Comparison of ENCODE assay signal across 8 cellular contexts in genomic region chr5:95619518-95620029, GRCh38. TPM values are rescaled to one million over a fixed set of nuclear protein-coding genes. Genes with fewer than 3 reads are reported as not detected.
DNase-seq lines count a peak whose midpoint lies in the region; ATAC-seq, FAIRE-seq and TF ChIP-seq lines count a peak whose summit lies in the region.

No MANE protein-coding gene starts in this region.

- DNase-seq in activated CD4-positive, alpha-beta T cell treated with anti-CD3 and anti-CD28 coated beads, Interleukin-2, amount 10 ng/mL, durations not matched to agents 24 days and 14 days, result no peak
- DNase-seq in activated CD4-positive, alpha-beta T cell treated with anti-CD3 and anti-CD28 coated beads, Interleukin-2, amount 50 U/mL, for 1 hour, result no peak
- DNase-seq in GM12878 (ENCODE audit: low read depth, low spot score), result no peak
- DNase-seq in right lobe of liver, result no peak
- DNase-seq in HEK293T (ENCODE audit: extremely low spot score), result no peak
- DNase-seq in stimulated activated CD8-positive, alpha-beta memory T cell treated with anti-CD3 and anti-CD28 coated beads, Interleukin-4, amount 100 ng/mL, for 48 hours, result no peak
- no peak for DNase-seq in kidney glomerular epithelial cell (lab: John Stamatoyannopoulos, UW)

- peaks cover 20% of the 10 kb centered on the region for H3K4me1 ChIP-seq in GM12878 (ENCODE audit: control insufficient read depth, insufficient read depth, low read length)
- H3K4me1 ChIP-seq in right lobe of liver, result peaks cover 0 to 20% (median 4%) of the 10 kb centered on the region in 4 donors
- H3K4me1 ChIP-seq in thymus (ENCODE audit: control insufficient read depth, insufficient read depth, low read length), result peaks cover 21% of the 10 kb centered on the region

- CTCF ChIA-PET in GM12878 (lab: Yijun Ruan, JAX), result no interaction called here
- CTCF ChIA-PET in HEK293T (lab: Yijun Ruan, JAX), result no interaction called here

- no TSS peak for BruUV-seq in GM12878 (replicated peaks; lab: Mats Ljungman, UMichigan)

- H3K27ac Mint-ChIP-seq in activated CD4-positive, alpha-beta T cell treated with anti-CD3 and anti-CD28 coated beads, Interleukin-2, amount 10 ng/mL, durations not matched to agents 24 days and 14 days, result peak overlapping the region; percentile 67

- no peaks in the 10 kb centered on the region for H4K20me1 ChIP-seq in GM12878 (ENCODE audit: control insufficient read depth, insufficient read depth)

- H3K27me3 ChIP-seq in GM12878 (replicated peaks in 1 of 2; ENCODE audit: control insufficient read depth in 2 of 2, insufficient read depth in 2 of 2, low read length in 1 of 2) (peaks cover 0 to 2% of the 10 kb centered on the region in 2 experiments; a peak in 1 of 4 replicates), right lobe of liver (no peaks in the 10 kb centered on the region), thymus (ENCODE audit: control insufficient read depth, insufficient read depth) (peaks cover 3% of the 10 kb centered on the region)

- no peak for TF ChIP-seq EP300 in GM12878 (IDR thresholded peaks at IDR 0.05; ENCODE audit: borderline replicate concordance in 1 of 2, control insufficient read depth in 1 of 2, low read depth in 2 of 2, low read length in 2 of 2)

- H3K36me3 Mint-ChIP-seq in activated CD4-positive, alpha-beta T cell treated with anti-CD3 and anti-CD28 coated beads, Interleukin-2, amount 10 ng/mL, durations not matched to agents 24 days and 14 days (ENCODE audit: low read depth), result peaks cover 10% of the 10 kb centered on the region

- H3K4me3 Mint-ChIP-seq in activated CD4-positive, alpha-beta T cell treated with anti-CD3 and anti-CD28 coated beads, Interleukin-2, amount 10 ng/mL, durations not matched to agents 24 days and 14 days, result peak overlapping the region; percentile 91

- no peak for TF ChIP-seq CTCF in GM12878 (IDR thresholded peaks at IDR 0.05 in 2 of 3, conservative IDR thresholded peaks at IDR 0.05 in 1 of 3; ENCODE audit: control insufficient read depth in 2 of 3, extremely low read depth in 1 of 3, insufficient read depth in 1 of 3, low read depth in 3 of 3, low read length in 3 of 3)
- no peak for TF ChIP-seq CTCF in right lobe of liver (IDR thresholded peaks at IDR 0.05)

- POLR2A ChIA-PET in GM12878 (lab: Charles Lee) (no interaction called here), HEK293T (lab: Yijun Ruan, JAX) (no interaction called here)

- intact Hi-C loops in activated CD4-positive, alpha-beta T cell treated with anti-CD3 and anti-CD28 coated beads, Interleukin-2, amount 10 ng/mL, durations not matched to agents 24 days and 14 days (cut with micrococcal nuclease), result no loop called here
- intact Hi-C loops in GM12878 (cut with micrococcal nuclease; ENCODE audit: unreplicated experiment) (loop anchor here (10.0 kb wide), 1 partner anchor 545 kb away; no protein-coding TSS in a partner anchor), right lobe of liver (cut with DNase I) (no loop called here)

- SMC1A ChIA-PET in GM12878 (lab: Charles Lee; ENCODE audit: uncharacterized antibody, unreplicated experiment), result no interaction called here

- H3K9me3 Mint-ChIP-seq in activated CD4-positive, alpha-beta T cell treated with anti-CD3 and anti-CD28 coated beads, Interleukin-2, amount 10 ng/mL, durations not matched to agents 24 days and 14 days, result peaks cover 6% of the 10 kb centered on the region

- H3K4me1 Mint-ChIP-seq in activated CD4-positive, alpha-beta T cell treated with anti-CD3 and anti-CD28 coated beads, Interleukin-2, amount 10 ng/mL, durations not matched to agents 24 days and 14 days, result peaks cover 38% of the 10 kb centered on the region

- H3K27ac ChIP-seq in GM12878 (ENCODE audit: control insufficient read depth, insufficient read depth) (no peak overlapping the region), right lobe of liver (no peak overlapping the region), thymus (ENCODE audit: low read depth) (no peak overlapping the region)

- H3K4me2 ChIP-seq in GM12878 (ENCODE audit: control insufficient read depth, insufficient read depth), result peak overlapping the region; percentile 95

- TF ChIP-seq RAD21 in GM12878 (IDR thresholded peaks at IDR 0.05; ENCODE audit: insufficient read depth, low read depth, low read length), result no peak

- FAIRE-seq in GM12878 (lab: Jason Lieb, UNC), result no peak

- peak overlapping the region; percentile 60 for H3K9ac ChIP-seq in GM12878 (ENCODE audit: control insufficient read depth, insufficient read depth, low read length)

- TF ChIP-seq POLR2A in GM12878 (IDR thresholded peaks at IDR 0.05; ENCODE audit: low read depth, low read length) (no peak), right lobe of liver (IDR thresholded peaks at IDR 0.05) (no peak)

- H3K4me3 ChIP-seq in GM12878 (peak overlapping the region; percentile 79), right lobe of liver (peak overlapping the region; percentile 34 to 59 (median 56)), thymus (ENCODE audit: low read length) (peak overlapping the region; percentile 67)

- in situ Hi-C loops in GM12878 (cut with MboI), result no loop called here

- 38% methylated on average over 19 of the region's 19 CpGs for WGBS in GM12878 (ENCODE audit: insufficient coverage, insufficient replicate concordance, low lambda C conversion rate, missing lambda C conversion rate)
- WGBS in right lobe of liver (ENCODE audit: insufficient coverage, low coverage, low lambda C conversion rate, missing lambda C conversion rate), result 12% methylated on average over 19 of the region's 19 CpGs
- WGBS in thymus, result 6% methylated on average over 19 of the region's 19 CpGs

- peak overlapping the region; percentile 89 for H2AFZ ChIP-seq in GM12878 (ENCODE audit: control insufficient read depth, low read depth, low read length)

- ATAC-seq in GM12878 (no peak), right lobe of liver (no peak)

- RAD21 ChIA-PET in GM12878 (lab: Charles Lee; ENCODE audit: unreplicated experiment), result no interaction called here

- H3K9me3 ChIP-seq in GM12878 (replicated peaks; ENCODE audit: control insufficient read depth, insufficient read depth, low read length) (no peaks in the 10 kb centered on the region; the same call in 2 of the 3 replicates), right lobe of liver (no peaks in the 10 kb centered on the region), thymus (ENCODE audit: control insufficient read depth) (no peaks in the 10 kb centered on the region)

- H3K79me2 ChIP-seq in GM12878 (ENCODE audit: control insufficient read depth, insufficient read depth, low read length), result peaks cover 3% of the 10 kb centered on the region; the same call in 1 of the 2 replicates

- no peaks in the 10 kb centered on the region for H3K36me3 ChIP-seq in GM12878 (ENCODE audit: control insufficient read depth in 2 of 2, insufficient read depth in 2 of 2, low read length in 1 of 2)
- no peaks in the 10 kb centered on the region for H3K36me3 ChIP-seq in right lobe of liver
- H3K36me3 ChIP-seq in thymus (ENCODE audit: control insufficient read depth, insufficient read depth), result no peaks in the 10 kb centered on the region

- H3K27me3 Mint-ChIP-seq in activated CD4-positive, alpha-beta T cell treated with anti-CD3 and anti-CD28 coated beads, Interleukin-2, amount 10 ng/mL, durations not matched to agents 24 days and 14 days, result peaks cover 16% of the 10 kb centered on the region

TF ChIP-seq in GM12878, 131 proteins besides CTCF, POLR2A, EP300 and RAD21 (continues in another document):
- TF ChIP-seq SMARCA5 (IDR thresholded peaks at IDR 0.05), result no peak

TF ChIP-seq in HEK293T, 16 proteins besides CTCF, POLR2A, EP300 and RAD21 (continues in another document):
- TF ChIP-seq L3MBTL2 (conservative IDR thresholded peaks at IDR 0.05), result no peak

RNA-seq across cellular contexts. Expression of gene GPR150, which starts 0.3 kb away (rescaled TPM):
- total RNA-seq in activated CD4-positive, alpha-beta T cell treated with anti-CD3 and anti-CD28 coated beads, Interleukin-2, amount 10 ng/mL, durations not matched to agents 24 days and 14 days, result 0.33 and 0.56 TPM in 2 replicates
- 1.4 TPM in 2 replicates for total RNA-seq in GM12878 (2013; cell fraction: nucleolus; rRNA removed)
- 0.82 and 1.1 TPM in 2 replicates for total RNA-seq in GM12878 (2014; rRNA removed)
- total RNA-seq in GM12878 (2014; rRNA removed; fragmentation: Illumina TruSeq; extraction: Trizol), result 0.13 and 0.18 TPM in 2 replicates
- 0.92 and 1.3 TPM in 2 replicates for total RNA-seq in GM12878 (2021)
- polyA plus RNA-seq in GM12878 (2011; ENCODE audit: low read depth), result 0.12 TPM
- 0.08 and 0.16 TPM in 2 replicates for polyA plus RNA-seq in GM12878 (2011; rRNA removed)
- 0.12 TPM in 2 replicates for polyA plus RNA-seq in GM12878 (2011; cell fraction: cytosol; rRNA removed)
- polyA plus RNA-seq in GM12878 (2011; cell fraction: nucleus; rRNA removed), result 0.67 TPM in 2 replicates
- polyA plus RNA-seq in GM12878 (2012), result 0.46 and 0.49 TPM in 2 replicates
- 0.37 and 0.43 TPM in 2 replicates for polyA plus RNA-seq in GM12878 (2014; fragmentation: Illumina TruSeq; extraction: Trizol)
- under 1 TPM in 1 of 2 experiments, not detected in 1; 0.13 TPM for polyA plus RNA-seq in GM12878 (2014; fragmentation: Nextera tagmentation; extraction: Ambion mirVana)
- polyA plus RNA-seq in GM12878 (2014; rRNA removed), result 0.77 and 1.1 TPM in 2 replicates
- polyA plus RNA-seq in GM12878 (2016; fragmentation: Nextera tagmentation; extraction: Ambion mirVana), result under 1 TPM; 0.16 to 0.76 TPM
- polyA minus RNA-seq in GM12878 (2011; rRNA and poly(A)+ RNA removed), result 0.15 TPM in 1 of 2 replicates, not detected in the other
- polyA minus RNA-seq in GM12878 (2011; cell fraction: cytosol; rRNA and poly(A)+ RNA removed), result not detected in 2 replicates
- 0.97 and 1.4 TPM in 2 replicates for polyA minus RNA-seq in GM12878 (2011; cell fraction: nucleus; rRNA and poly(A)+ RNA removed)
- under 1 TPM in 4 of 6 experiments, not detected in 2; 0.11 to 0.31 (median 0.17) TPM for total RNA-seq in right lobe of liver
- 0.89 TPM for polyA plus RNA-seq in thymus

RNA-seq across cellular contexts. Expression of gene RFESD, which starts 27.0 kb away (rescaled TPM):
- 4.0 and 4.2 TPM in 2 replicates for total RNA-seq in activated CD4-positive, alpha-beta T cell treated with anti-CD3 and anti-CD28 coated beads, Interleukin-2, amount 10 ng/mL, durations not matched to agents 24 days and 14 days
- total RNA-seq in GM12878 (2013; cell fraction: nucleolus; rRNA removed), result 16.6 and 20.0 TPM in 2 replicates
- total RNA-seq in GM12878 (2014; rRNA removed), result 3.3 and 3.4 TPM in 2 replicates
- 3.9 and 4.2 TPM in 2 replicates for total RNA-seq in GM12878 (2014; rRNA removed; fragmentation: Illumina TruSeq; extraction: Trizol)
- 2.9 and 5.7 TPM in 2 replicates for total RNA-seq in GM12878 (2021)
- polyA plus RNA-seq in GM12878 (2011; ENCODE audit: low read depth), result 1.9 TPM
- 5.7 and 10.9 TPM in 2 replicates for polyA plus RNA-seq in GM12878 (2011; rRNA removed)
- 1.7 and 2.4 TPM in 2 replicates for polyA plus RNA-seq in GM12878 (2011; cell fraction: cytosol; rRNA removed)
- 3.9 and 4.3 TPM in 2 replicates for polyA plus RNA-seq in GM12878 (2011; cell fraction: nucleus; rRNA removed)
- 2.7 and 3.0 TPM in 2 replicates for polyA plus RNA-seq in GM12878 (2012)
- polyA plus RNA-seq in GM12878 (2014; fragmentation: Illumina TruSeq; extraction: Trizol), result 1.9 and 3.3 TPM in 2 replicates
- 10 to 100 TPM; 14.0 to 14.7 TPM for polyA plus RNA-seq in GM12878 (2014; fragmentation: Nextera tagmentation; extraction: Ambion mirVana)
- 1.4 and 1.9 TPM in 2 replicates for polyA plus RNA-seq in GM12878 (2014; rRNA removed)
- polyA plus RNA-seq in GM12878 (2016; fragmentation: Nextera tagmentation; extraction: Ambion mirVana), result 1 to 10 TPM; 5.9 to 6.8 TPM
- 2.7 and 5.3 TPM in 2 replicates for polyA minus RNA-seq in GM12878 (2011; rRNA and poly(A)+ RNA removed)
- 0.62 and 0.67 TPM in 2 replicates for polyA minus RNA-seq in GM12878 (2011; cell fraction: cytosol; rRNA and poly(A)+ RNA removed)
- 4.0 and 4.4 TPM in 2 replicates for polyA minus RNA-seq in GM12878 (2011; cell fraction: nucleus; rRNA and poly(A)+ RNA removed)
- 1 to 10 TPM in 4 of 6 experiments, under 1 TPM in 2; 0.56 to 2.2 (median 1.6) TPM for total RNA-seq in right lobe of liver
- polyA plus RNA-seq in thymus, result 6.6 TPM
